ENCODE assay signal across 26 cellular contexts in the genomic region with DNA sequence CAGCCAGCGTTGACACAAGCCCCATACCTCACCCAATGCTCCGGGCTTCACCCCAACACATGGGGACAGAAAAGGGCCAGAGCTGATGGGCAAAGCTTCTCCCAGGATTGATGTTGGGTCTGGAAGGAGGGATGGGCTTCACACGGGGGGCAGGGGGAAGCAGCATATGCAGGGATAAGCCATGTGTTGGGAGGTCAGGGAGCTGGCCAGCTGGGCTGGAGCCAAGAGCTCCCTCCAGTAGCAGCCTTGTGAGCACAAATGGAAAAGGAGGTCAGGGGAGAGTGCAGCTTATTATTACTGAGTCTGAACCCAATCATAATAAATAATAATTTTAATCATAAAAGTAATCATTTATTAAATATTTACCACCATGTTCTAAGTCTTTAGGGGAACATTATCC. TPM values are rescaled to one million over a fixed set of nuclear protein-coding genes. Genes with fewer than 3 reads are reported as not detected.
"Had no signal": no experiment of that assay in that cellular context is flagged by ENCODE, and none has a peak within 500 bp of the region (broad histone marks: within the 10 kb centered on the region; RNA-seq: fewer than 3 reads in every experiment).

No MANE protein-coding gene starts in this region.

- H3K27ac ChIP-seq: colonic mucosa, epithelial cell of prostate, gastrocnemius medialis, ovary, psoas muscle, skin epidermis, spleen, testis, tibial artery had no signal

- H3K4me1 ChIP-seq: colonic mucosa, spleen, testis, tibial artery had no signal

- H3K4me3 ChIP-seq: colonic mucosa, gastrocnemius medialis, ovary, psoas muscle, skin epidermis, spleen, testis, tibial artery had no signal

- H3K27me3 ChIP-seq: colonic mucosa, gastrocnemius medialis, ovary, testis, tibial artery had no signal

- FAIRE-seq: keratinocyte had no signal

- ATAC-seq: esophagus mucosa; gastrocnemius medialis; left lobe of liver; naive thymus-derived CD4-positive, alpha-beta T cell; psoas muscle; right cardiac atrium; stimulated activated memory B cell treated with anti-CD40 and anti-IgM and Interleukin-4, amounts not matched to agents 10 μg/mL and 1 μg/mL and 100 μg/mL, for 72 hours; stimulated activated naive CD8-positive, alpha-beta T cell treated with anti-CD3 and anti-CD28 coated beads, Interleukin-15, Interleukin-2, amounts not matched to agents 100 U/mL and 50 U/mL, for 24 hours had no signal

- DNase-seq: colonic mucosa; effector CD8-positive, alpha-beta T cell; endodermal cell; foreskin fibroblast; gastrocnemius medialis; head of caudate nucleus; mesenchymal stem cell; midbrain; naive thymus-derived CD4-positive, alpha-beta T cell; occipital lobe; ovary; posterior cingulate gyrus; psoas muscle; right cardiac atrium; stimulated activated CD4-positive, alpha-beta T cell treated with anti-CD3 and anti-CD28 coated beads, Interleukin-4, amount 100 ng/mL, for 4 hours; stimulated activated naive CD8-positive, alpha-beta T cell treated with anti-CD3 and anti-CD28 coated beads, Interleukin-15, Interleukin-2, amounts not matched to agents 100 U/mL and 50 U/mL, for 24 hours; testis; tibial artery had no signal

- H3K36me3 ChIP-seq: colonic mucosa, gastrocnemius medialis, ovary, spleen, tibial artery had no signal

- H3K9me3 ChIP-seq: colonic mucosa, gastrocnemius medialis, ovary, psoas muscle, spleen, testis, tibial artery had no signal

RNA-seq across cellular contexts. Expression of gene PLEKHD1, which starts 9.3 kb away (rescaled TPM):
- total RNA-seq: esophagus mucosa, left lobe of liver, lung microvascular endothelial cell had no signal
